ENCODE assay signal across 13 cellular contexts in the genomic region with DNA sequence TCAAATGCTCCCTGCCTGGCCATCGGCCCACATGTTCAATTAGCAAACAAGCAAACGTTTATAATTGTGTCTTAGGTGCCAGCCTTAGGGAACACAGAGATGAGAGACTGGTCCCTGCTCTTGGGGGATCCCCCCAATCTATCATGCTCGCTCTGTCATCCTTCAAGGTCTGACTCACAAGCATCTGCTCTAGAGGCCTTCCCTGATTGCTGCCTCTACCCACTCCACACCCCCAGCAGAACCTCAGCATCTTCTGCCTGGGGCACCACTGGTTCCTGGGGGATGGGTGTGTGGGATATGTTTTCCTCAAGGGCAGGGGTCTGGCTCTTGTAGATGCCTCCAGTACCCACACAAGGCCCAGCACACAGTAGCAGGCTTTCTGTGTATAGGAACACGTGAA. TPM values are rescaled to one million over a fixed set of nuclear protein-coding genes. Genes with fewer than 3 reads are reported as not detected.
DNase-seq lines count a peak whose midpoint lies in the region; ATAC-seq and TF ChIP-seq lines count a peak whose summit lies in the region.
"Had no signal": no experiment of that assay in that cellular context is flagged by ENCODE, and none has a peak within 500 bp of the region (broad histone marks: within the 10 kb centered on the region; RNA-seq: fewer than 3 reads in every experiment).

No MANE protein-coding gene starts in this region.

- intact Hi-C loops in right lobe of liver (cut with DNase I) = no loop called here

- H3K36me3 ChIP-seq in GM23338 (ENCODE audit: insufficient read depth) (no peaks in the 10 kb centered on the region), right lobe of liver (no peaks in the 10 kb centered on the region)

- H3K27ac ChIP-seq in GM23338 (ENCODE audit: low read depth) = no peak overlapping the region
- no peak overlapping the region for H3K27ac ChIP-seq in right lobe of liver
- H3K27ac ChIP-seq: A549 had no signal

- H3K9me2 ChIP-seq in GM23338 (ENCODE audit: insufficient read depth) = no peaks in the 10 kb centered on the region

- H4K20me1 ChIP-seq in GM23338 (replicated peaks; ENCODE audit: insufficient read depth) = no peaks in the 10 kb centered on the region

- no peaks in the 10 kb centered on the region for H3K79me2 ChIP-seq in GM23338 (replicated peaks; ENCODE audit: insufficient read depth)

- peak overlapping the region; percentile 81 for H2AFZ ChIP-seq in GM23338

- H3K36me3 Mint-ChIP-seq in GM23338 (ENCODE audit: low read depth) = no peaks in the 10 kb centered on the region

- peaks cover 5% of the 10 kb centered on the region; the same call in 1 of the 2 replicates for H3F3A ChIP-seq in GM23338 (replicated peaks; ENCODE audit: low read depth)

- TF ChIP-seq CTCF in GM23338 (conservative IDR thresholded peaks at IDR 0.05; ENCODE audit: low read depth in 2 of 2) (no peak), right lobe of liver (IDR thresholded peaks at IDR 0.05) (no peak)

- no peak for TF ChIP-seq POLR2A in right lobe of liver (IDR thresholded peaks at IDR 0.05)

- peaks cover 40% of the 10 kb centered on the region for H3K27me3 Mint-ChIP-seq in GM23338 (ENCODE audit: insufficient read depth, low read depth, poor library complexity)

- H3K4me3 ChIP-seq in GM23338 (no peak overlapping the region), right lobe of liver (no peak overlapping the region)
- H3K4me3 ChIP-seq: A549 had no signal

- no peak overlapping the region for H3K4me3 Mint-ChIP-seq in GM23338

- H3K4me1 ChIP-seq in GM23338 (ENCODE audit: insufficient read depth) = peaks cover 8% of the 10 kb centered on the region; the same call in 1 of the 2 replicates
- H3K4me1 ChIP-seq in right lobe of liver = no peaks in the 10 kb centered on the region
- H3K4me1 ChIP-seq: A549 had no signal

- no peak for DNase-seq in activated CD4-positive, CD25-positive, alpha-beta regulatory T cell treated with anti-CD3 and anti-CD28 coated beads, Interleukin-2, amount 50 U/mL, for 72 hours
- DNase-seq in GM23338 (ENCODE audit: low spot score) = no peak
- DNase-seq in activated T-helper 9 cell treated with anti-CD3 and anti-CD28 coated beads, Interleukin-2, amount 50 U/mL, for 16 hours (ENCODE audit: low read depth) = peak; percentile 16
- DNase-seq in stimulated activated CD4-positive, alpha-beta T cell treated with anti-CD3 and anti-CD28 coated beads, Interleukin-2, amount 100 ng/mL, for 24 hours = peak; percentile 40 to 67
- DNase-seq in right lobe of liver = no peak
- DNase-seq: amniotic stem cell, erythroblast, Kasumi-1, NCI-H524 had no signal

- no peaks in the 10 kb centered on the region for H3K9me3 Mint-ChIP-seq in GM23338

- H3K27me3 ChIP-seq in GM23338 (ENCODE audit: insufficient read depth) = peaks cover 43% of the 10 kb centered on the region
- no peaks in the 10 kb centered on the region for H3K27me3 ChIP-seq in right lobe of liver

- no peak overlapping the region for H3K4me2 ChIP-seq in GM23338
- H3K4me2 ChIP-seq: A549 had no signal

- H3K9me3 ChIP-seq in right lobe of liver = no peaks in the 10 kb centered on the region
- H3K9me3 ChIP-seq: A549 had no signal

- peak; percentile 95 to 97 for ATAC-seq in activated CD4-positive, CD25-positive, alpha-beta regulatory T cell treated with anti-CD3 and anti-CD28 coated beads, Interleukin-2, amount 50 U/mL, for 24 hours
- ATAC-seq in GM23338 (no peak), GM18858 (IDR thresholded peaks at IDR 0.05; ENCODE audit: unreplicated experiment) (no peak), GM18873 (IDR thresholded peaks at IDR 0.05; ENCODE audit: low FRiP score, unreplicated experiment) (no peak), right lobe of liver (no peak)
- ATAC-seq: A549 had no signal

- peaks cover 4% of the 10 kb centered on the region; the same call in 2 of the 3 replicates for H3K4me1 Mint-ChIP-seq in GM23338

- H3K27ac Mint-ChIP-seq in GM23338 = no peak overlapping the region

- whole genome bisulfite sequencing in right lobe of liver (ENCODE audit: insufficient coverage, low coverage, low lambda C conversion rate, missing lambda C conversion rate) = 52% methylated on average over 3 of the region's 4 CpGs

TF ChIP-seq in GM23338, 12 proteins besides CTCF, POLR2A, EP300 and RAD21 (continues in another document):
- no peak for TF ChIP-seq EZH2phosphoT487 (IDR thresholded peaks at IDR 0.05; ENCODE audit: unreplicated experiment)
- no peak for TF ChIP-seq ETS1 (IDR thresholded peaks at IDR 0.05)
- TF ChIP-seq POLR2AphosphoS5 (IDR thresholded peaks at IDR 0.05; ENCODE audit: low read depth) = no peak
- TF ChIP-seq, protein P1, sequence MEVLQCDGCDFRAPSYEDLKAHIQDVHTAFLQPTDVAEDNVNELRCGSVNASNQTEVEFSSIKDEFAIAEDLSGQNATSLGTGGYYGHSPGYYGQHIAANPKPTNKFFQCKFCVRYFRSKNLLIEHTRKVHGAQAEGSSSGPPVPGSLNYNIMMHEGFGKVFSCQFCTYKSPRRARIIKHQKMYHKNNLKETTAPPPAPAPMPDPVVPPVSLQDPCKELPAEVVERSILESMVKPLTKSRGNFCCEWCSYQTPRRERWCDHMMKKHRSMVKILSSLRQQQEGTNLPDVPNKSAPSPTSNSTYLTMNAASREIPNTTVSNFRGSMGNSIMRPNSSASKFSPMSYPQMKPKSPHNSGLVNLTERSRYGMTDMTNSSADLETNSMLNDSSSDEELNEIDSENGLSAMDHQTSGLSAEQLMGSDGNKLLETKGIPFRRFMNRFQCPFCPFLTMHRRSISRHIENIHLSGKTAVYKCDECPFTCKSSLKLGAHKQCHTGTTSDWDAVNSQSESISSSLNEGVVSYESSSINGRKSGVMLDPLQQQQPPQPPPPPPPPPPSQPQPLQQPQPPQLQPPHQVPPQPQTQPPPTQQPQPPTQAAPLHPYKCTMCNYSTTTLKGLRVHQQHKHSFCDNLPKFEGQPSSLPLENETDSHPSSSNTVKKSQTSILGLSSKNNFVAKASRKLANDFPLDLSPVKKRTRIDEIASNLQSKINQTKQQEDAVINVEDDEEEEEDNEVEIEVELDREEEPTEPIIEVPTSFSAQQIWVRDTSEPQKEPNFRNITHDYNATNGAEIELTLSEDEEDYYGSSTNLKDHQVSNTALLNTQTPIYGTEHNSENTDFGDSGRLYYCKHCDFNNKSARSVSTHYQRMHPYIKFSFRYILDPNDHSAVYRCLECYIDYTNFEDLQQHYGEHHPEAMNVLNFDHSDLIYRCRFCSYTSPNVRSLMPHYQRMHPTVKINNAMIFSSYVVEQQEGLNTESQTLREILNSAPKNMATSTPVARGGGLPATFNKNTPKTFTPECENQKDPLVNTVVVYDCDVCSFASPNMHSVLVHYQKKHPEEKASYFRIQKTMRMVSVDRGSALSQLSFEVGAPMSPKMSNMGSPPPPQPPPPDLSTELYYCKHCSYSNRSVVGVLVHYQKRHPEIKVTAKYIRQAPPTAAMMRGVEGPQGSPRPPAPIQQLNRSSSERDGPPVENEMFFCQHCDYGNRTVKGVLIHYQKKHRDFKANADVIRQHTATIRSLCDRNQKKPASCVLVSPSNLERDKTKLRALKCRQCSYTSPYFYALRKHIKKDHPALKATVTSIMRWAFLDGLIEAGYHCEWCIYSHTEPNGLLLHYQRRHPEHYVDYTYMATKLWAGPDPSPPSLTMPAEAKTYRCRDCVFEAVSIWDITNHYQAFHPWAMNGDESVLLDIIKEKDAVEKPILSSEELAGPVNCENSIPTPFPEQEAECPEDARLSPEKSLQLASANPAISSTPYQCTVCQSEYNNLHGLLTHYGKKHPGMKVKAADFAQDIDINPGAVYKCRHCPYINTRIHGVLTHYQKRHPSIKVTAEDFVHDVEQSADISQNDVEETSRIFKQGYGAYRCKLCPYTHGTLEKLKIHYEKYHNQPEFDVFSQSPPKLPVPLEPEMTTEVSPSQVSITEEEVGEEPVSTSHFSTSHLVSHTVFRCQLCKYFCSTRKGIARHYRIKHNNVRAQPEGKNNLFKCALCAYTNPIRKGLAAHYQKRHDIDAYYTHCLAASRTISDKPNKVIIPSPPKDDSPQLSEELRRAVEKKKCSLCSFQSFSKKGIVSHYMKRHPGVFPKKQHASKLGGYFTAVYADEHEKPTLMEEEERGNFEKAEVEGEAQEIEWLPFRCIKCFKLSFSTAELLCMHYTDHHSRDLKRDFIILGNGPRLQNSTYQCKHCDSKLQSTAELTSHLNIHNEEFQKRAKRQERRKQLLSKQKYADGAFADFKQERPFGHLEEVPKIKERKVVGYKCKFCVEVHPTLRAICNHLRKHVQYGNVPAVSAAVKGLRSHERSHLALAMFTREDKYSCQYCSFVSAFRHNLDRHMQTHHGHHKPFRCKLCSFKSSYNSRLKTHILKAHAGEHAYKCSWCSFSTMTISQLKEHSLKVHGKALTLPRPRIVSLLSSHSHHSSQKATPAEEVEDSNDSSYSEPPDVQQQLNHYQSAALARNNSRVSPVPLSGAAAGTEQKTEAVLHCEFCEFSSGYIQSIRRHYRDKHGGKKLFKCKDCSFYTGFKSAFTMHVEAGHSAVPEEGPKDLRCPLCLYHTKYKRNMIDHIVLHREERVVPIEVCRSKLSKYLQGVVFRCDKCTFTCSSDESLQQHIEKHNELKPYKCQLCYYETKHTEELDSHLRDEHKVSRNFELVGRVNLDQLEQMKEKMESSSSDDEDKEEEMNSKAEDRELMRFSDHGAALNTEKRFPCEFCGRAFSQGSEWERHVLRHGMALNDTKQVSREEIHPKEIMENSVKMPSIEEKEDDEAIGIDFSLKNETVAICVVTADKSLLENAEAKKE (CRISPR knock-in tag; IDR thresholded peaks at IDR 0.05) = no peak
- TF ChIP-seq EZH2 (IDR thresholded peaks at IDR 0.05; ENCODE audit: low read depth, unreplicated experiment) = no peak
- no peak for TF ChIP-seq JUNB (IDR thresholded peaks at IDR 0.05; ENCODE audit: unreplicated experiment)
- no peak for TF ChIP-seq STAT1 (IDR thresholded peaks at IDR 0.05; ENCODE audit: unreplicated experiment)

RNA-seq across cellular contexts. Expression of gene FGR, which starts 2.1 kb away (rescaled TPM):
- 0.16 and 0.56 TPM in 2 replicates for total RNA-seq in GM23338 (2014; rRNA removed; shearing (Covaris generic))
- 0.42 and 0.53 TPM in 2 replicates for polyA plus RNA-seq in GM23338 (2016; fragmentation: Nextera tagmentation; extraction: Ambion mirVana)
- 1 to 10 TPM; 2.5 to 10.0 (median 6.3) TPM for total RNA-seq in right lobe of liver
- polyA plus RNA-seq: A549 had no signal

RNA-seq across cellular contexts. Expression of gene AHDC1, which starts 33.1 kb away (rescaled TPM):
- total RNA-seq in GM23338 (2014; rRNA removed; shearing (Covaris generic)) = 19.1 and 22.2 TPM in 2 replicates
- 6.8 and 8.3 TPM in 2 replicates for polyA plus RNA-seq in GM23338 (2016; fragmentation: Nextera tagmentation; extraction: Ambion mirVana)
- total RNA-seq in right lobe of liver = 10 to 100 TPM in 3 of 6 experiments, 1 to 10 TPM in 3; 5.5 to 21.3 (median 10.9) TPM

RNA-seq across cellular contexts. Expression of gene IFI6, which starts 34.9 kb away (rescaled TPM):
- 6.3 and 9.4 TPM in 2 replicates for total RNA-seq in GM23338 (2014; rRNA removed; shearing (Covaris generic))
- polyA plus RNA-seq in GM23338 (2016; fragmentation: Nextera tagmentation; extraction: Ambion mirVana) = 15.6 and 16.0 TPM in 2 replicates
- 10 to 100 TPM in 5 of 6 experiments, 1 to 10 TPM in 1; 9.5 to 45.7 (median 33.2) TPM for total RNA-seq in right lobe of liver

Comparison
In these comparisons a context has a peak if more than half of its experiments do, and no peak if none do; other contexts are left out.
1. ATAC-seq: peak in activated CD4-positive, CD25-positive, alpha-beta regulatory T cell treated with anti-CD3 and anti-CD28 coated beads, Interleukin-2, amount 50 U/mL, for 24 hours (2 of 2); none in GM23338 (single experiment), GM18858 (single experiment), GM18873 (single experiment) and right lobe of liver (0 of 4).
2. DNase-seq: peak in activated T-helper 9 cell treated with anti-CD3 and anti-CD28 coated beads, Interleukin-2, amount 50 U/mL, for 16 hours (single experiment) and stimulated activated CD4-positive, alpha-beta T cell treated with anti-CD3 and anti-CD28 coated beads, Interleukin-2, amount 100 ng/mL, for 24 hours (2 of 2); none in activated CD4-positive, CD25-positive, alpha-beta regulatory T cell treated with anti-CD3 and anti-CD28 coated beads, Interleukin-2, amount 50 U/mL, for 72 hours (single experiment), GM23338 (single experiment) and right lobe of liver (0 of 3).